In the genomic region with DNA sequence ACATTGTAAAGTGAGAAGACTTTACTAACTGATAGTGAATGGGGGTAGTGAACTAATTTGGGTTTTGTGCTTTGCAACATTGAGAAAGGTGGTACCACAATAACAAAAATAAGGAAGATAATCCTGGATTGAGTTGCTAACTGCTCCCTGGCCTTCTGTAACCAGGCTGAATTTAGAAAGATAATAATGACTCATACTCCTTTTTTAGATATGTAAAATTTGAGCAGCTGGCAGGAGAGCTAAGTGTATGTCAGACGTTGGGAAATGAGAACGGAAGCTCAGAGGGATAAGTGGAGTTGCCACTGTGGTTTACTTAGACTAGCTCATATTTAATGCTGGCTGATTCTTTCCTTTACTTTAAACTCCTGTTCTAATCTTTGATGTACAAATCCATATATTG, we compare ENCODE assay signal across 8 cellular contexts. TPM values are rescaled to one million over a fixed set of nuclear protein-coding genes. Genes with fewer than 3 reads are reported as not detected.
DNase-seq lines count a peak whose midpoint lies in the region; ATAC-seq and TF ChIP-seq lines count a peak whose summit lies in the region.
"Had no signal": no experiment of that assay in that cellular context is flagged by ENCODE, and none has a peak within 500 bp of the region (broad histone marks: within the 10 kb centered on the region; RNA-seq: fewer than 3 reads in every experiment).

No MANE protein-coding gene starts in this region.

- H3K27ac ChIP-seq in HEK293 (ENCODE audit: extremely low read depth, low read depth, low read length) = no peak overlapping the region
- peak overlapping the region; percentile 89 for H3K27ac ChIP-seq in skeletal muscle tissue (ENCODE audit: low read depth, low read length)

- H3K4me3 ChIP-seq in HEK293 (ENCODE audit: low read depth, low read length) = no peak overlapping the region
- H3K4me3 ChIP-seq in fibroblast of the aortic adventitia (ENCODE audit: low read depth, low read length) = no peak overlapping the region
- no peak overlapping the region for H3K4me3 ChIP-seq in skeletal muscle tissue (ENCODE audit: low read length in 3 of 3)
- H3K4me3 ChIP-seq: dorsolateral prefrontal cortex had no signal

- peaks cover 0 to 6% of the 10 kb centered on the region in 2 experiments; a peak in 2 of 3 replicates for H3K36me3 ChIP-seq in HEK293 (ENCODE audit: control insufficient read depth in 2 of 2, insufficient read depth in 1 of 2, low read length in 2 of 2)
- peaks cover 0 to 9% (median 7%) of the 10 kb centered on the region in 3 donors for H3K36me3 ChIP-seq in skeletal muscle tissue (ENCODE audit: control insufficient read depth in 3 of 3, insufficient read depth in 3 of 3, low read length in 3 of 3)

- no peak for ATAC-seq in HG03457 (IDR thresholded peaks at IDR 0.05; ENCODE audit: unreplicated experiment)
- ATAC-seq in HG02759 (IDR thresholded peaks at IDR 0.05; ENCODE audit: unreplicated experiment) = no peak

- DNase-seq in RKO (ENCODE audit: low spot score) (peak; percentile 39), fibroblast of the aortic adventitia (ENCODE audit: low read depth) (peak; percentile 85), HuH-7 (ENCODE audit: low spot score) (no peak)

- H3K9ac ChIP-seq in skeletal muscle tissue (ENCODE audit: low read depth in 1 of 3, low read length in 3 of 3) = peak overlapping the region in 2 of 3 donors; percentile 0 to 45

- POLR2A ChIA-PET in HEK293 (lab: Yijun Ruan, JAX) = interaction anchor here (1.2 kb wide), 1 partner anchor 17 kb away, joined by 5 read pairs; a partner anchor contains a TSS

- CTCF ChIA-PET in HEK293 (lab: Yijun Ruan, JAX) = no interaction called here

- TF ChIP-seq CTCF in HEK293 (tag by site-specific recombination; IDR thresholded peaks at IDR 0.05) (no peak), fibroblast of the aortic adventitia (IDR thresholded peaks at IDR 0.05; ENCODE audit: insufficient read depth, low read length) (no peak)

- H3K9me3 ChIP-seq in HEK293 (ENCODE audit: control insufficient read depth, insufficient read depth, low read depth, low read length) = no peaks in the 10 kb centered on the region
- no peaks in the 10 kb centered on the region for H3K9me3 ChIP-seq in skeletal muscle tissue (ENCODE audit: control insufficient read depth in 3 of 3, low read length in 3 of 3)

- no peaks in the 10 kb centered on the region for H3K4me1 ChIP-seq in HEK293 (ENCODE audit: control insufficient read depth, insufficient read depth, low read length)
- H3K4me1 ChIP-seq in skeletal muscle tissue (ENCODE audit: control insufficient read depth in 3 of 3, insufficient read depth in 3 of 3, low read length in 3 of 3) = peaks cover 3 to 17% (median 11%) of the 10 kb centered on the region in 3 donors

- no peaks in the 10 kb centered on the region for H3K27me3 ChIP-seq in skeletal muscle tissue (ENCODE audit: control insufficient read depth in 3 of 3, insufficient read depth in 3 of 3, low read length in 3 of 3)
- H3K27me3 ChIP-seq: dorsolateral prefrontal cortex had no signal

TF ChIP-seq in HEK293, 187 proteins besides CTCF, POLR2A, EP300 and RAD21:
- no peak for TF ChIP-seq ZNF16 (tag by site-specific recombination; IDR thresholded peaks at IDR 0.05; ENCODE audit: low read depth)
- no peak for TF ChIP-seq HOXD13 (CRISPR knock-in tag; IDR thresholded peaks at IDR 0.05; ENCODE audit: borderline replicate concordance)
- no peak for TF ChIP-seq ZNF677 (tag by site-specific recombination; IDR thresholded peaks at IDR 0.05)
- TF ChIP-seq OSR2 (tag by site-specific recombination; IDR thresholded peaks at IDR 0.05) = peak; percentile 66
- TF ChIP-seq ZBTB8A (tag by site-specific recombination; IDR thresholded peaks at IDR 0.05) = no peak
- no peak for TF ChIP-seq HOXC10 (CRISPR knock-in tag; IDR thresholded peaks at IDR 0.05)
- no peak for TF ChIP-seq ZNF791 (tag by site-specific recombination; IDR thresholded peaks at IDR 0.05)
- TF ChIP-seq, protein P1, sequence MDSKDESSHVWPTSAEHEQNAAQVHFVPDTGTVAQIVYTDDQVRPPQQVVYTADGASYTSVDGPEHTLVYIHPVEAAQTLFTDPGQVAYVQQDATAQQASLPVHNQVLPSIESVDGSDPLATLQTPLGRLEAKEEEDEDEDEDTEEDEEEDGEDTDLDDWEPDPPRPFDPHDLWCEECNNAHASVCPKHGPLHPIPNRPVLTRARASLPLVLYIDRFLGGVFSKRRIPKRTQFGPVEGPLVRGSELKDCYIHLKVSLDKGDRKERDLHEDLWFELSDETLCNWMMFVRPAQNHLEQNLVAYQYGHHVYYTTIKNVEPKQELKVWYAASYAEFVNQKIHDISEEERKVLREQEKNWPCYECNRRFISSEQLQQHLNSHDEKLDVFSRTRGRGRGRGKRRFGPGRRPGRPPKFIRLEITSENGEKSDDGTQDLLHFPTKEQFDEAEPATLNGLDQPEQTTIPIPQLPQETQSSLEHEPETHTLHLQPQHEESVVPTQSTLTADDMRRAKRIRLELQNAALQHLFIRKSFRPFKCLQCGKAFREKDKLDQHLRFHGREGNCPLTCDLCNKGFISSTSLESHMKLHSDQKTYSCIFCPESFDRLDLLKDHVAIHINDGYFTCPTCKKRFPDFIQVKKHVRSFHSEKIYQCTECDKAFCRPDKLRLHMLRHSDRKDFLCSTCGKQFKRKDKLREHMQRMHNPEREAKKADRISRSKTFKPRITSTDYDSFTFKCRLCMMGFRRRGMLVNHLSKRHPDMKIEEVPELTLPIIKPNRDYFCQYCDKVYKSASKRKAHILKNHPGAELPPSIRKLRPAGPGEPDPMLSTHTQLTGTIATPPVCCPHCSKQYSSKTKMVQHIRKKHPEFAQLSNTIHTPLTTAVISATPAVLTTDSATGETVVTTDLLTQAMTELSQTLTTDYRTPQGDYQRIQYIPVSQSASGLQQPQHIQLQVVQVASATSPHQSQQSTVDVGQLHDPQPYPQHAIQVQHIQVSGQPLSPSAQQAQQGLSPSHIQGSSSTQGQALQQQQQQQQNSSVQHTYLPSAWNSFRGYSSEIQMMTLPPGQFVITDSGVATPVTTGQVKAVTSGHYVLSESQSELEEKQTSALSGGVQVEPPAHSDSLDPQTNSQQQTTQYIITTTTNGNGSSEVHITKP (tag by site-specific recombination; IDR thresholded peaks at IDR 0.05) = peak; percentile 31; the same call in 1 of the 2 replicates
- no peak for TF ChIP-seq IKZF3 (tag by site-specific recombination; IDR thresholded peaks at IDR 0.05)
TF ChIP-seq in HEK293: peak in this region for 2.

RNA-seq across cellular contexts. Expression of a gene that starts 17.1 kb away (rescaled TPM):
- total RNA-seq in fibroblast of the aortic adventitia (ENCODE audit: low replicate concordance) (13.2 and 33.3 TPM in 2 replicates), skeletal muscle tissue (20.9 TPM)
